1 cellular context compared by ENCODE assay signal in the genomic region with DNA sequence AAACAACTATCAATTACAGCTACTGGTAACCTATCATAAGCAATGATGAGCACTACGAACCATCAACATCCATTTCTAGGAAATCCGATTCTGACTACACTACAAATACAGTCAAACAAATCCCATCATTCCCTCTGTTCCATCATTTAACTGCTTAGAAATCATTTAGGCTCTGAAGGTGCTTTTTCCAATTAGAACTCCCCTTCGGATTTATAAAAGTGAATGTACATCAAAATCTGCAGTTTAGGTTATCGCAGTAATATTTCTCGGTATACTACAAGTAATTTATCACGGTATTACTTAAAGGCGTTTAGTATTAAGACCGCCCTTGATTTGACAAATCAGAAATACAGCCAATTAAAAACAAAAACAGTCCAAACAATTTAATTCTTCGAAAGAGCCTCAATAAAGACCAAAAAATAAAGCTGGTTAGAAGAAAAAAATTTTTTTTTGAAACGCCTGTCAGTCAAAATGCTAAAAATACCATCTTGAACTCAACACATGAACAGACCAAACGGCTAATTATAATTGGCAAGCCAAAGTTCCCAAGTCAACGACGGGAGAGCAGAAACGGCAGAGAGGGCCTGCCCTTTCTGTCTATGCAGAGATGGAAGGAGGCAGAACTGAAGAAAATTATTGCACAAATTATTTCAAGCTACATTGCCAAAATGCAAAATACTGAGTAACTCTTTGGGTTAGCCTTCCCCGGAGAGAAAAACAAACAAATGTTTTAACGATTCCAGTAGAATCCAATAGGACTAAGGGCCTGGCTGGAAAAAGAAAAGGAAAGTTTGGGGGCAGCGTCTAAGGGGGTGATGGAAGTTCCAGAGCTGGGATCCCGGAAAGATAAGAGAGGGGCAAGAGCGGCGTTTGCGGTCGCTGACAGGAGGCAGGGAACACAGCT.
TF ChIP-seq lines count a peak whose summit lies in the region.

No MANE protein-coding gene starts in this region.

TF ChIP-seq in A549, 52 proteins besides CTCF, POLR2A, EP300 and RAD21 (continued from another document):
- TF ChIP-seq NPAS2 (CRISPR knock-in tag; IDR thresholded peaks at IDR 0.05; ENCODE audit: borderline replicate concordance) (no peak), HOXA7 (CRISPR knock-in tag; IDR thresholded peaks at IDR 0.05) (no peak)
